ENCODE assay signal across 28 cellular contexts in the genomic region with DNA sequence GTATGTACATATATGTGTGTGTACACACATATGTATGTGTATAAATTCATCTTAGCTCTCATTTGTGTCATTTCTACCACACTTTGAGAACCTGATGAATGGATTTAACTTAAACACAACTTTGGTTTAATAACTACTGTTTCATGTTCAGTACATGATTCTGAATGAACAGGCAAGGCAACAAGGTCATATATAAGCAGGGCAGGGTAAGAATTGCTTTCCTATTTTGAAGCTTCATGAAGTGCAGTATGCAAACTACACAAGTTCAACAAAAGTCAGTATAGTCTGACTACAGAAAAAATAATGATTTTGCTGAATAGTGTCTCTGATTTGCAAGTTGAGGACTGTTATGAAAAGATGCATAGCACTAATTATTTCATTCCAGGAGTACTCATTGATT.
"Had no signal": no experiment of that assay in that cellular context is flagged by ENCODE, and none has a peak within 500 bp of the region (broad histone marks: within the 10 kb centered on the region; RNA-seq: fewer than 3 reads in every experiment).

No MANE protein-coding gene starts in this region.

- ATAC-seq: activated CD4-positive, alpha-beta T cell treated with anti-CD3 and anti-CD28 coated beads for 36 hours; body of pancreas; effector memory CD8-positive, alpha-beta T cell; foreskin keratinocyte; gastrocnemius medialis; heart left ventricle had no signal

- H3K27me3 ChIP-seq: body of pancreas, esophagus muscularis mucosa, foreskin keratinocyte, gastrocnemius medialis, heart left ventricle had no signal

- H3K4me1 ChIP-seq: body of pancreas, esophagus muscularis mucosa, gastrocnemius medialis, heart left ventricle had no signal

- H3K36me3 ChIP-seq: esophagus muscularis mucosa, gastrocnemius medialis, heart left ventricle had no signal

- DNase-seq: activated CD4-positive, alpha-beta memory T cell treated with anti-CD3 and anti-CD28 coated beads, Interleukin-2, amount 10 ng/mL, durations not matched to agents 7 days and 5 days; activated CD4-positive, alpha-beta T cell treated with anti-CD3 and anti-CD28 coated beads for 36 hours; activated CD4-positive, alpha-beta T cell treated with anti-CD3 and anti-CD28 coated beads, Interleukin-2, amount 10 ng/mL, durations not matched to agents 24 days and 14 days; activated CD4-positive, CD25-positive, alpha-beta regulatory T cell; activated CD4-positive, CD25-positive, alpha-beta regulatory T cell treated with anti-CD3 and anti-CD28 coated beads, Interleukin-2, amount 50 U/mL, for 72 hours; activated CD8-positive, alpha-beta memory T cell treated with anti-CD3 and anti-CD28 coated beads, Interleukin-2, amount 50 U/mL, for 48 hours; activated gamma-delta T cell; activated naive CD4-positive, alpha-beta T cell; activated naive CD4-positive, alpha-beta T cell treated with anti-CD3 and anti-CD28 coated beads, Interleukin-2, amount 50 U/mL, for 16 hours; activated T-cell treated with anti-CD3 and anti-CD28 coated beads for 4 hours; activated T-cell treated with anti-CD3 and anti-CD28 coated beads, Interleukin-2, amount 50 U/mL, for 24 hours; activated T-cell treated with anti-CD3 and anti-CD28 coated beads, Interleukin-2, amount 50 U/mL, for 72 hours; amniotic stem cell; aorta; body of pancreas; caudate nucleus; cortex of kidney; dermis blood vessel endothelial cell; effector CD4-positive, alpha-beta T cell; effector memory CD8-positive, alpha-beta T cell; erythroblast; foreskin keratinocyte; gastrocnemius medialis; glutamatergic neuron; heart left ventricle; T-helper 2 cell had no signal

- H3K4me3 Mint-ChIP-seq: activated CD4-positive, alpha-beta memory T cell treated with anti-CD3 and anti-CD28 coated beads, Interleukin-2, amount 10 ng/mL, durations not matched to agents 7 days and 5 days; activated CD4-positive, alpha-beta T cell treated with anti-CD3 and anti-CD28 coated beads for 36 hours; activated CD4-positive, alpha-beta T cell treated with anti-CD3 and anti-CD28 coated beads, Interleukin-2, amount 10 ng/mL, durations not matched to agents 24 days and 14 days; activated naive CD8-positive, alpha-beta T cell; activated T-cell treated with anti-CD3 and anti-CD28 coated beads, Interleukin-2, amount 50 U/mL, for 24 hours; activated T-cell treated with anti-CD3 and anti-CD28 coated beads, Interleukin-2, amount 50 U/mL, for 72 hours; effector memory CD8-positive, alpha-beta T cell had no signal

- H3K27ac Mint-ChIP-seq: activated CD4-positive, alpha-beta memory T cell treated with anti-CD3 and anti-CD28 coated beads, Interleukin-2, amount 10 ng/mL, durations not matched to agents 7 days and 5 days; activated CD4-positive, alpha-beta T cell treated with anti-CD3 and anti-CD28 coated beads for 36 hours; activated CD4-positive, alpha-beta T cell treated with anti-CD3 and anti-CD28 coated beads, Interleukin-2, amount 10 ng/mL, durations not matched to agents 24 days and 14 days; activated naive CD8-positive, alpha-beta T cell; activated T-cell treated with anti-CD3 and anti-CD28 coated beads, Interleukin-2, amount 50 U/mL, for 24 hours; activated T-cell treated with anti-CD3 and anti-CD28 coated beads, Interleukin-2, amount 50 U/mL, for 72 hours; effector memory CD8-positive, alpha-beta T cell had no signal

- H3K9me3 ChIP-seq: body of pancreas, esophagus muscularis mucosa, gastrocnemius medialis, heart left ventricle had no signal

- H3K4me3 ChIP-seq: body of pancreas, esophagus muscularis mucosa, gastrocnemius medialis, heart left ventricle had no signal

- H3K4me1 Mint-ChIP-seq: activated CD4-positive, alpha-beta memory T cell treated with anti-CD3 and anti-CD28 coated beads, Interleukin-2, amount 10 ng/mL, durations not matched to agents 7 days and 5 days; activated CD4-positive, alpha-beta T cell treated with anti-CD3 and anti-CD28 coated beads for 36 hours; activated CD4-positive, alpha-beta T cell treated with anti-CD3 and anti-CD28 coated beads, Interleukin-2, amount 10 ng/mL, durations not matched to agents 24 days and 14 days had no signal

- H3K27ac ChIP-seq: body of pancreas, esophagus muscularis mucosa, foreskin keratinocyte, gastrocnemius medialis, heart left ventricle had no signal

- H3K27me3 Mint-ChIP-seq: activated CD4-positive, alpha-beta memory T cell treated with anti-CD3 and anti-CD28 coated beads, Interleukin-2, amount 10 ng/mL, durations not matched to agents 7 days and 5 days; activated CD4-positive, alpha-beta T cell treated with anti-CD3 and anti-CD28 coated beads for 36 hours; activated CD4-positive, alpha-beta T cell treated with anti-CD3 and anti-CD28 coated beads, Interleukin-2, amount 10 ng/mL, durations not matched to agents 24 days and 14 days; activated T-cell treated with anti-CD3 and anti-CD28 coated beads, Interleukin-2, amount 50 U/mL, for 24 hours; effector memory CD8-positive, alpha-beta T cell had no signal

- H3K9me3 Mint-ChIP-seq: activated CD4-positive, alpha-beta memory T cell treated with anti-CD3 and anti-CD28 coated beads, Interleukin-2, amount 10 ng/mL, durations not matched to agents 7 days and 5 days; activated CD4-positive, alpha-beta T cell treated with anti-CD3 and anti-CD28 coated beads, Interleukin-2, amount 10 ng/mL, durations not matched to agents 24 days and 14 days; activated T-cell treated with anti-CD3 and anti-CD28 coated beads, Interleukin-2, amount 50 U/mL, for 24 hours; activated T-cell treated with anti-CD3 and anti-CD28 coated beads, Interleukin-2, amount 50 U/mL, for 72 hours had no signal

- H3K36me3 Mint-ChIP-seq: activated naive CD8-positive, alpha-beta T cell had no signal
